ENCODE assay signal across 9 cellular contexts in genomic region chr10:50538473-50539398, GRCh38.
DNase-seq lines count a peak whose midpoint lies in the region; ATAC-seq and TF ChIP-seq lines count a peak whose summit lies in the region.
"Had no signal": no experiment of that assay in that cellular context is flagged by ENCODE, and none has a peak within 500 bp of the region (broad histone marks: within the 10 kb centered on the region; RNA-seq: fewer than 3 reads in every experiment).

No MANE protein-coding gene starts in this region.

- ATAC-seq in heart left ventricle (peak; percentile 32 to 67 (median 62)), left cardiac atrium (peak; percentile 56 to 65)

- H3K27me3 ChIP-seq in heart left ventricle: no peaks in the 10 kb centered on the region
- H3K27me3 ChIP-seq in right atrium auricular region: no peaks in the 10 kb centered on the region
- H3K27me3 ChIP-seq in testis: no peaks in the 10 kb centered on the region
- no peaks in the 10 kb centered on the region for H3K27me3 ChIP-seq in effector memory CD4-positive, alpha-beta T cell (replicated peaks; ENCODE audit: control insufficient read depth, insufficient read depth, low read length, poor library complexity, severe bottlenecking)
- H3K27me3 ChIP-seq: colonic mucosa had no signal

- H3K36me3 ChIP-seq in heart left ventricle (no peaks in the 10 kb centered on the region), right atrium auricular region (no peaks in the 10 kb centered on the region), testis (ENCODE audit: low read depth, missing control alignments) (no peaks in the 10 kb centered on the region)
- no peaks in the 10 kb centered on the region for H3K36me3 ChIP-seq in effector memory CD4-positive, alpha-beta T cell (ENCODE audit: control insufficient read depth, insufficient read depth, low read length)
- H3K36me3 ChIP-seq: colonic mucosa had no signal

- DNase-seq in heart left ventricle: peak in 2 of 5 donors; percentile 35
- DNase-seq in right atrium auricular region (ENCODE audit: low spot score): no peak
- peak; percentile 3 for DNase-seq in SW480 (ENCODE audit: low spot score)
- DNase-seq in left cardiac atrium: peak; percentile 42
- peak; percentile 60 for DNase-seq in testis
- no peak for DNase-seq in effector memory CD4-positive, alpha-beta T cell
- no peak for DNase-seq in SK-N-DZ (ENCODE audit: low spot score)
- DNase-seq in lower leg skin (ENCODE audit: low spot score in 2 of 2): no peak
- DNase-seq: colonic mucosa had no signal

- H3K4me1 ChIP-seq in heart left ventricle: peaks cover 0 to 46% (median 26%) of the 10 kb centered on the region in 12 donors
- peaks cover 0 to 34% of the 10 kb centered on the region in 2 donors for H3K4me1 ChIP-seq in right atrium auricular region
- peaks cover 9% of the 10 kb centered on the region for H3K4me1 ChIP-seq in testis
- H3K4me1 ChIP-seq in effector memory CD4-positive, alpha-beta T cell (ENCODE audit: control insufficient read depth, insufficient read depth, low read length, poor library complexity, severe bottlenecking): peaks cover 8% of the 10 kb centered on the region
- H3K4me1 ChIP-seq: colonic mucosa had no signal

- no peak for TF ChIP-seq CTCF in heart left ventricle (IDR thresholded peaks at IDR 0.05)
- no peak for TF ChIP-seq CTCF in right atrium auricular region (IDR thresholded peaks at IDR 0.05)
- TF ChIP-seq CTCF in testis (IDR thresholded peaks at IDR 0.05): no peak
- no peak for TF ChIP-seq CTCF in lower leg skin (IDR thresholded peaks at IDR 0.05)

- intact Hi-C loops in heart left ventricle (cut with DNase I) (no loop called here), left cardiac atrium (cut with DNase I) (no loop called here), testis (cut with DNase I; ENCODE audit: low total_unique reads) (no loop called here), lower leg skin (cut with DNase I; ENCODE audit: low total_unique reads) (no loop called here)

- no peak for TF ChIP-seq POLR2A in heart left ventricle (IDR thresholded peaks at IDR 0.05)
- no peak for TF ChIP-seq POLR2A in testis (IDR thresholded peaks at IDR 0.05)
- no peak for TF ChIP-seq POLR2A in lower leg skin (IDR thresholded peaks at IDR 0.05)

- no peaks in the 10 kb centered on the region for H3K9me3 ChIP-seq in heart left ventricle
- H3K9me3 ChIP-seq in right atrium auricular region: no peaks in the 10 kb centered on the region
- no peaks in the 10 kb centered on the region for H3K9me3 ChIP-seq in testis
- no peaks in the 10 kb centered on the region for H3K9me3 ChIP-seq in effector memory CD4-positive, alpha-beta T cell (ENCODE audit: control insufficient read depth, low read length)
- H3K9me3 ChIP-seq: colonic mucosa had no signal

- 33 to 52% (median 36%) methylated on average over 6 to 7 of the region's 7 CpGs for WGBS in heart left ventricle, 4 donors
- WGBS in testis, 2 donors: 58 to 77% methylated on average over 7 of the region's 7 CpGs
- WGBS in lower leg skin, 2 donors: 43 to 57% methylated on average over 7 of the region's 7 CpGs

- H3K4me3 ChIP-seq in heart left ventricle (no peak overlapping the region), right atrium auricular region (no peak overlapping the region), testis (no peak overlapping the region), lower leg skin (ENCODE audit: low read depth, poor library complexity, severe bottlenecking) (no peak overlapping the region)
- no peak overlapping the region for H3K4me3 ChIP-seq in effector memory CD4-positive, alpha-beta T cell (ENCODE audit: insufficient read depth, low read depth, low read length, poor library complexity, severe bottlenecking)
- H3K4me3 ChIP-seq: colonic mucosa had no signal

- H3K27ac ChIP-seq in heart left ventricle (peak overlapping the region in 3 of 12 donors; percentile 16 to 50 (median 50)), right atrium auricular region (peak overlapping the region in 1 of 2 donors; percentile 4), testis (peak overlapping the region in 1 of 2 donors; percentile 13)
- H3K27ac ChIP-seq in effector memory CD4-positive, alpha-beta T cell (ENCODE audit: insufficient read depth, low read length, poor library complexity, severe bottlenecking): no peak overlapping the region
- H3K27ac ChIP-seq: colonic mucosa had no signal

Comparison
In these comparisons a context has a peak if more than half of its experiments do, and no peak if none do; other contexts are left out.
1. DNase-seq: peak in SW480 (single experiment), left cardiac atrium (single experiment) and testis (single experiment); none in right atrium auricular region (single experiment), effector memory CD4-positive, alpha-beta T cell (0 of 3), SK-N-DZ (single experiment) and lower leg skin (0 of 2).